Comparison of ENCODE assay signal across 11 cellular contexts in genomic region chr7:87129836-87130235, GRCh38. TPM values are rescaled to one million over a fixed set of nuclear protein-coding genes. Genes with fewer than 3 reads are reported as not detected.
DNase-seq lines count a peak whose midpoint lies in the region; ATAC-seq and TF ChIP-seq lines count a peak whose summit lies in the region.
"Had no signal": no experiment of that assay in that cellular context is flagged by ENCODE, and none has a peak within 500 bp of the region (broad histone marks: within the 10 kb centered on the region; RNA-seq: fewer than 3 reads in every experiment).

No MANE protein-coding gene starts in this region.

- intact Hi-C loops in left ventricle myocardium superior (cut with micrococcal nuclease): no loop called here
- intact Hi-C loops in body of pancreas (cut with DNase I): no loop called here
- intact Hi-C loops in OCI-LY7 (cut with micrococcal nuclease; ENCODE audit: unreplicated experiment): loop anchor here (10.0 kb wide), 1 partner anchor 275 kb away; no protein-coding TSS in a partner anchor

- DNase-seq in cardiac muscle cell (ENCODE audit: low read depth in 1 of 2, low spot score in 1 of 2): no peak
- DNase-seq in left ventricle myocardium superior: no peak
- no peak for DNase-seq in stimulated activated CD4-positive, alpha-beta T cell treated with anti-CD3 and anti-CD28 coated beads, Interleukin-15, amount 100 ng/mL, for 24 hours
- DNase-seq in body of pancreas: no peak
- DNase-seq in OCI-LY7 (ENCODE audit: low spot score): no peak
- no peak for DNase-seq in COR-L47 (lab: John Stamatoyannopoulos, UW)
- DNase-seq: 8988T, NCI-H524 treated with DMSO at 0.1 percent for 48 hours had no signal

- H3K4me1 ChIP-seq in cardiac muscle cell (ENCODE audit: low read depth) (peaks cover 14% of the 10 kb centered on the region), body of pancreas (no peaks in the 10 kb centered on the region), OCI-LY7 (ENCODE audit: insufficient read depth, low read length, poor library complexity, severe bottlenecking) (no peaks in the 10 kb centered on the region)
- H3K4me1 ChIP-seq: prostate gland had no signal

- no peaks in the 10 kb centered on the region for H3K79me2 ChIP-seq in OCI-LY7 (ENCODE audit: insufficient read depth, low read depth, low read length)

- no peak for ATAC-seq in left ventricle myocardium superior
- peak; percentile 95 for ATAC-seq in HG02840 (IDR thresholded peaks at IDR 0.05; ENCODE audit: low FRiP score, unreplicated experiment)
- peak; percentile 97 for ATAC-seq in HG03575 (IDR thresholded peaks at IDR 0.05; ENCODE audit: extremely low read depth, insufficient number of reproducible peaks, low FRiP score, unreplicated experiment)
- ATAC-seq in body of pancreas: no peak

- no peak overlapping the region for H2AFZ ChIP-seq in OCI-LY7 (ENCODE audit: low read length)

- WGBS in body of pancreas, 2 donors: 55 to 58% methylated on average over 3 of the region's 3 CpGs

- no peaks in the 10 kb centered on the region for H3K9me2 ChIP-seq in OCI-LY7 (ENCODE audit: insufficient read depth, low read length)

- TF ChIP-seq POLR2A in body of pancreas (IDR thresholded peaks at IDR 0.05): no peak

- POLR2A ChIA-PET in OCI-LY7 (lab: Charles Lee): interaction anchor here (0.6 to 2.2 kb wide), 4 partner anchors 11 to 1507 kb away, joined by 3 to 7 read pairs (median 3); no protein-coding TSS in a partner anchor

- BruUV-seq in OCI-LY7 (replicated peaks; lab: Mats Ljungman, UMichigan): no TSS peak

- H3K36me3 ChIP-seq in cardiac muscle cell: no peaks in the 10 kb centered on the region
- no peaks in the 10 kb centered on the region for H3K36me3 ChIP-seq in body of pancreas (replicated peaks in 1 of 2; ENCODE audit: insufficient read depth in 1 of 2, low read depth in 2 of 2)
- H3K36me3 ChIP-seq in OCI-LY7 (ENCODE audit: insufficient read depth, low read length): no peaks in the 10 kb centered on the region
- H3K36me3 ChIP-seq: prostate gland had no signal

- no peak overlapping the region for H3K4me3 ChIP-seq in cardiac muscle cell
- no peak overlapping the region for H3K4me3 ChIP-seq in body of pancreas
- H3K4me3 ChIP-seq in OCI-LY7 (ENCODE audit: low read depth, low read length, poor library complexity, severe bottlenecking): no peak overlapping the region
- H3K4me3 ChIP-seq: prostate gland had no signal

- TF ChIP-seq CTCF in cardiac muscle cell (IDR thresholded peaks at IDR 0.05; ENCODE audit: low read depth, low read length) (no peak), body of pancreas (IDR thresholded peaks at IDR 0.05) (no peak), OCI-LY7 (conservative IDR thresholded peaks at IDR 0.05; ENCODE audit: low read length) (no peak)

- H4K20me1 ChIP-seq in OCI-LY7 (ENCODE audit: insufficient read depth, low read length): no peaks in the 10 kb centered on the region

- H3K27ac ChIP-seq in cardiac muscle cell: peak overlapping the region; percentile 22
- no peak overlapping the region for H3K27ac ChIP-seq in body of pancreas
- H3K27ac ChIP-seq in OCI-LY7 (ENCODE audit: low read depth, low read length, poor library complexity, severe bottlenecking): no peak overlapping the region
- H3K27ac ChIP-seq: prostate gland had no signal

- H3K27me3 ChIP-seq in cardiac muscle cell: peaks cover 3% of the 10 kb centered on the region
- no peaks in the 10 kb centered on the region for H3K27me3 ChIP-seq in body of pancreas

- H3K9me3 ChIP-seq in cardiac muscle cell (ENCODE audit: low read depth) (no peaks in the 10 kb centered on the region), body of pancreas (no peaks in the 10 kb centered on the region), OCI-LY7 (ENCODE audit: low read length) (no peaks in the 10 kb centered on the region)
- H3K9me3 ChIP-seq: prostate gland had no signal

- no peak overlapping the region for H3K4me2 ChIP-seq in OCI-LY7 (ENCODE audit: low read length)

- CTCF ChIA-PET in OCI-LY7 (lab: Charles Lee; ENCODE audit: unreplicated experiment): no interaction called here

RNA-seq across cellular contexts. Expression of gene DMTF1, which starts 22.4 kb away (rescaled TPM):
- total RNA-seq in cardiac muscle cell (51.2 and 68.7 TPM in 2 replicates), left ventricle myocardium superior (24.4 TPM), body of pancreas (100 to 1,000 TPM in 1 of 2 donors, 10 to 100 TPM in 1; 75.5 to 122 TPM), OCI-LY7 (2022) (188 and 197 TPM in 2 replicates)
- polyA plus RNA-seq in cardiac muscle cell: 44.6 and 51.7 TPM in 2 replicates
- total RNA-seq in OCI-LY7 (2014; rRNA removed; shearing (Covaris generic)): 111 and 123 TPM in 2 replicates

Comparison
In these comparisons a context has a peak if more than half of its experiments do, and no peak if none do; other contexts are left out.
1. ATAC-seq: peak in HG02840 (single experiment) and HG03575 (single experiment); none in left ventricle myocardium superior (single experiment) and body of pancreas (single experiment).